Comparison of ENCODE assay signal across 8 cellular contexts in the genomic region with DNA sequence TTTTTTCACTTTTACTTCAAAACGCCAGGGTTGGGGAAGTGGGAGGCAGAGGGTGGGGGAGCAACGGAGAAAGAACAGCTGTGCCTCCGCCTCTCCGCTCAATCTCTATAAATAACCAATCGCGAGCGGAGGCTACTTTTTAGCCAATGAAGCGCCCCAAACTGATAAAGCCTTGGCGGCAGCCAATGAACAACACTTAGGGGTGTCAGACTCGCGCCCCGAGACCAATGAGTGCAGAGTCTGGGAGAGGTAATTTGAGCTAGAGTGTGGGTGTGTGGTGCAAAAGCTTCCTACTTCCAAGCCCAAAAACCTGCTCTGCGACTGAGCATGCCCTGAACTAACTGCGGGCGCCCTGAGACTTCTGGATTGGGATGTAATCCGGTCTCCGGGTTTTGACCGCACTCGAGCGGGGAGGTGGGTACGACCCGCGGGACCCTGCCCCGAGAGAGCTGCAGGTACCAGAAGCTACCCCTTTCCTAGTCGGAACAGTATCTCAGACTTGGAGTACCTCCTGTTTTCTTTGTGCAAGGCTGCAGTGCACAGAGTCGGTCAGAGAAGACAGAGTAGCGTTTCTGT. TPM values are rescaled to one million over a fixed set of nuclear protein-coding genes. Genes with fewer than 3 reads are reported as not detected.
DNase-seq lines count a peak whose midpoint lies in the region; ATAC-seq, FAIRE-seq and TF ChIP-seq lines count a peak whose summit lies in the region.

No MANE protein-coding gene starts in this region.

- peak overlapping the region; percentile 38 to 90 for H3K9ac ChIP-seq in kidney (ENCODE audit: low read length in 2 of 2)

- DNase-seq in AG04450 (ENCODE audit: low read depth, low spot score) = peak; percentile 100
- peak; percentile 94 for DNase-seq in NCI-H345 (lab: John Stamatoyannopoulos, UW)
- peak; percentile 82 for DNase-seq in activated CD4-positive, alpha-beta T cell treated with anti-CD3 and anti-CD28 coated beads for 1 hour
- peak; percentile 100 for DNase-seq in choroid plexus epithelial cell (ENCODE audit: low read depth)
- peak; percentile 97 for DNase-seq in kidney
- peak; percentile 91 for DNase-seq in stimulated activated CD4-positive, alpha-beta T cell treated with anti-CD3 and anti-CD28 coated beads, Interleukin-15, amount 100 ng/mL, for 24 hours

- FAIRE-seq in kidney (lab: Jason Lieb, UNC) = peak; percentile 93

- CTCF ChIA-PET in AG04450 (lab: Charles Lee) = interaction anchor here (0.6 to 2.6 kb wide), 9 partner anchors 115 to 1095 kb away, joined by 3 to 22 read pairs (median 4); no protein-coding TSS in a partner anchor

- no peaks in the 10 kb centered on the region for H3K27me3 ChIP-seq in AG04450 (ENCODE audit: control insufficient read depth, insufficient read depth, low read length)

- H3K4me1 ChIP-seq in kidney (ENCODE audit: control insufficient read depth in 1 of 2, insufficient read depth in 1 of 2, low read depth in 1 of 2, low read length in 2 of 2) = peaks cover 2 to 4% of the 10 kb centered on the region in 2 donors

- H3K27ac ChIP-seq in AG04450 (ENCODE audit: low read depth, low read length) = peak overlapping the region; percentile 98
- peak overlapping the region; percentile 81 to 90 for H3K27ac ChIP-seq in kidney (ENCODE audit: low read depth in 2 of 2, low read length in 2 of 2)

- intact Hi-C loops in kidney (cut with DNase I) = no loop called here

- H3K4me3 ChIP-seq in AG04450 (ENCODE audit: low read depth, low read length) (peak overlapping the region; percentile 96), choroid plexus epithelial cell (ENCODE audit: low read depth, low read length) (peak overlapping the region; percentile 95), kidney (ENCODE audit: low read length in 2 of 2) (peak overlapping the region; percentile 89 to 96)

- H3K9me3 ChIP-seq in AG04450 (ENCODE audit: control insufficient read depth, insufficient read depth, low read length) (no peaks in the 10 kb centered on the region; the same call in 1 of the 2 replicates), kidney (ENCODE audit: control insufficient read depth in 1 of 2, low read length in 2 of 2) (no peaks in the 10 kb centered on the region)

- peak; percentile 83 for ATAC-seq in GM18907 (IDR thresholded peaks at IDR 0.05; ENCODE audit: unreplicated experiment)
- peak; percentile 78 for ATAC-seq in HG03139 (IDR thresholded peaks at IDR 0.05; ENCODE audit: unreplicated experiment)

- no peaks in the 10 kb centered on the region for H3K36me3 ChIP-seq in kidney (ENCODE audit: control insufficient read depth in 1 of 2, insufficient read depth in 2 of 2, low read length in 2 of 2)

- TF ChIP-seq CTCF in AG04450 (IDR thresholded peaks at IDR 0.05; ENCODE audit: low read depth, low read length) (no peak), choroid plexus epithelial cell (conservative IDR thresholded peaks at IDR 0.05; ENCODE audit: low read depth, low read length) (no peak), kidney (IDR thresholded peaks at IDR 0.05; ENCODE audit: borderline replicate concordance, extremely low read depth, insufficient read depth) (no peak)

- POLR2A ChIA-PET in AG04450 (lab: Yijun Ruan, JAX) = interaction anchor here (0.7 to 2.2 kb wide), 18 partner anchors 10 to 134 kb away, joined by 3 to 36 read pairs (median 4); no protein-coding TSS in a partner anchor

RNA-seq across cellular contexts. Expression of gene RAP2B, which starts 0.8 kb away (rescaled TPM):
- 8.4 and 8.8 TPM in 2 replicates for polyA plus RNA-seq in AG04450 (2011; rRNA removed)
- 18.3 and 18.9 TPM in 2 replicates for polyA minus RNA-seq in AG04450 (2011; rRNA and poly(A)+ RNA removed)
- total RNA-seq in kidney = 17.8 TPM
- 2.8 TPM for polyA plus RNA-seq in kidney (ENCODE audit: insufficient read depth, low read depth, low replicate concordance)

Comparison
In these comparisons a context has a peak if more than half of its experiments do, and no peak if none do; other contexts are left out.
1. Peak in every context shown above with its lines: DNase-seq, ATAC-seq, H3K4me3 ChIP-seq and H3K27ac ChIP-seq.